ENCODE assay signal across 11 cellular contexts in genomic region chr1:160101717-160102522, GRCh38. TPM values are rescaled to one million over a fixed set of nuclear protein-coding genes. Genes with fewer than 3 reads are reported as not detected.
DNase-seq lines count a peak whose midpoint lies in the region; ATAC-seq and TF ChIP-seq lines count a peak whose summit lies in the region.
"Had no signal": no experiment of that assay in that cellular context is flagged by ENCODE, and none has a peak within 500 bp of the region (broad histone marks: within the 10 kb centered on the region; RNA-seq: fewer than 3 reads in every experiment).

No MANE protein-coding gene starts in this region.

- H3K79me2 ChIP-seq in KMS-11 (ENCODE audit: insufficient read depth, low read depth): peaks cover 12% of the 10 kb centered on the region; the same call in 1 of the 2 replicates
- H3K79me2 ChIP-seq in neural progenitor cell (ENCODE audit: low read depth): peaks cover 10% of the 10 kb centered on the region

- peak overlapping the region in 4 of 11 experiments; percentile 6 to 51 (median 28); a peak in 5 of 22 replicates for H3K9ac ChIP-seq in BLaER1 treated with 17β-estradiol and CSF1 and Interleukin-3, amounts not matched to agents 10 nM and 100 nM
- peak overlapping the region; percentile 66; the same call in 1 of the 2 replicates for H3K9ac ChIP-seq in KMS-11
- no peak overlapping the region for H3K9ac ChIP-seq in neural progenitor cell

- DNase-seq in neural progenitor cell (ENCODE audit: low spot score): no peak
- no peak for DNase-seq in WERI-Rb-1
- no peak for DNase-seq in UCSD-AML1 (lab: John Stamatoyannopoulos, UW; ENCODE audit: unreplicated experiment)

- ATAC-seq in HG02763 (IDR thresholded peaks at IDR 0.05; ENCODE audit: unreplicated experiment) (no peak), GM18909 (IDR thresholded peaks at IDR 0.05; ENCODE audit: poor library complexity, unreplicated experiment) (no peak)

- peak overlapping the region; percentile 52 to 88 (median 70) for H3K4me2 ChIP-seq in BLaER1 treated with 17β-estradiol and CSF1 and Interleukin-3, amounts not matched to agents 10 nM and 100 nM
- H3K4me2 ChIP-seq in KMS-11 (peak overlapping the region; percentile 62), neural progenitor cell (no peak overlapping the region)

- TF ChIP-seq CTCF in KMS-11 (conservative IDR thresholded peaks at IDR 0.05; ENCODE audit: low read depth, low read length) (no peak), neural progenitor cell (IDR thresholded peaks at IDR 0.05) (no peak), WERI-Rb-1 (IDR thresholded peaks at IDR 0.05; ENCODE audit: low read depth, low read length) (no peak)

- peaks cover 62 to 71% (median 65%) of the 10 kb centered on the region in 10 experiments for H3K4me1 ChIP-seq in BLaER1 treated with 17β-estradiol and CSF1 and Interleukin-3, amounts not matched to agents 10 nM and 100 nM
- peaks cover 36% of the 10 kb centered on the region for H3K4me1 ChIP-seq in KMS-11 (ENCODE audit: low read depth, poor library complexity, severe bottlenecking)
- H3K4me1 ChIP-seq in neural progenitor cell: peaks cover 51% of the 10 kb centered on the region

- peaks cover 9% of the 10 kb centered on the region for H3K36me3 Mint-ChIP-seq in dendritic cell treated with granulocyte-macrophage colony-stimulating factor and Interleukin-4, amounts not matched to agents 40 ng/mL and 50 ng/mL, for 4 days (ENCODE audit: low read depth)
- no peaks in the 10 kb centered on the region for H3K36me3 Mint-ChIP-seq in neural progenitor cell

- H3K27ac Mint-ChIP-seq in dendritic cell treated with granulocyte-macrophage colony-stimulating factor and Interleukin-4, amounts not matched to agents 40 ng/mL and 50 ng/mL, for 4 days: peak overlapping the region; percentile 57
- peak overlapping the region; percentile 89 for H3K27ac Mint-ChIP-seq in neural progenitor cell

- no peaks in the 10 kb centered on the region for H3K27me3 ChIP-seq in BLaER1 treated with 17β-estradiol and CSF1 and Interleukin-3, amounts not matched to agents 10 nM and 100 nM
- H3K27me3 ChIP-seq in KMS-11 (ENCODE audit: insufficient read depth, low read depth) (no peaks in the 10 kb centered on the region), neural progenitor cell (peaks cover 18% of the 10 kb centered on the region), WERI-Rb-1 (ENCODE audit: insufficient read depth, low read depth, severe bottlenecking) (no peaks in the 10 kb centered on the region)

- peaks cover 85% of the 10 kb centered on the region for H3K4me1 Mint-ChIP-seq in dendritic cell treated with granulocyte-macrophage colony-stimulating factor and Interleukin-4, amounts not matched to agents 40 ng/mL and 50 ng/mL, for 4 days (ENCODE audit: low read depth)
- H3K4me1 Mint-ChIP-seq in neural progenitor cell: peaks cover 72% of the 10 kb centered on the region

- peak overlapping the region in 2 of 11 experiments; percentile 2 to 20; a peak in 2 of 22 replicates for H3K27ac ChIP-seq in BLaER1 treated with 17β-estradiol and CSF1 and Interleukin-3, amounts not matched to agents 10 nM and 100 nM
- no peak overlapping the region; the same call in 1 of the 2 replicates for H3K27ac ChIP-seq in KMS-11
- no peak overlapping the region for H3K27ac ChIP-seq in neural progenitor cell
- no peak overlapping the region for H3K27ac ChIP-seq in WERI-Rb-1

- intact Hi-C loops in dendritic cell treated with granulocyte-macrophage colony-stimulating factor and Interleukin-4, amounts not matched to agents 40 ng/mL and 50 ng/mL, for 4 days (cut with micrococcal nuclease): loop anchor here (1.0 to 5.0 kb wide), 6 partner anchors 60 to 275 kb away; no protein-coding TSS in a partner anchor

- H4K20me1 ChIP-seq in BLaER1 treated with 17β-estradiol and CSF1 and Interleukin-3, amounts not matched to agents 10 nM and 100 nM: peaks cover 0 to 13% (median 7%) of the 10 kb centered on the region in 11 experiments; a peak in 12 of 22 replicates
- H4K20me1 ChIP-seq in KMS-11 (ENCODE audit: insufficient read depth): no peaks in the 10 kb centered on the region
- peaks cover 4% of the 10 kb centered on the region for H4K20me1 ChIP-seq in neural progenitor cell (ENCODE audit: low read depth)

- H3F3A ChIP-seq in neural progenitor cell (ENCODE audit: low read depth): peaks cover 51% of the 10 kb centered on the region

- peaks cover 2% of the 10 kb centered on the region for H3K27me3 Mint-ChIP-seq in dendritic cell treated with granulocyte-macrophage colony-stimulating factor and Interleukin-4, amounts not matched to agents 40 ng/mL and 50 ng/mL, for 4 days
- H3K27me3 Mint-ChIP-seq in neural progenitor cell (ENCODE audit: insufficient read depth, low read depth): peaks cover 18% of the 10 kb centered on the region

- peak overlapping the region; percentile 94 for H2AFZ ChIP-seq in KMS-11 (ENCODE audit: low read depth)
- no peak overlapping the region for H2AFZ ChIP-seq in neural progenitor cell (replicated peaks)

- no peak overlapping the region for H3K4me3 Mint-ChIP-seq in dendritic cell treated with granulocyte-macrophage colony-stimulating factor and Interleukin-4, amounts not matched to agents 40 ng/mL and 50 ng/mL, for 4 days
- no peak overlapping the region for H3K4me3 Mint-ChIP-seq in neural progenitor cell

- no peak overlapping the region for H3K4me3 ChIP-seq in BLaER1 treated with 17β-estradiol and CSF1 and Interleukin-3, amounts not matched to agents 10 nM and 100 nM
- H3K4me3 ChIP-seq in KMS-11 (IDR thresholded peaks at IDR 0.05; ENCODE audit: insufficient read depth, low read depth, low read length) (peak overlapping the region; percentile 83), neural progenitor cell (no peak overlapping the region), WERI-Rb-1 (ENCODE audit: low read depth, low read length) (no peak overlapping the region)

- H3K9me3 ChIP-seq in BLaER1 treated with 17β-estradiol and CSF1 and Interleukin-3, amounts not matched to agents 10 nM and 100 nM (replicated peaks in 1 of 11): no peaks in the 10 kb centered on the region
- H3K9me3 ChIP-seq in neural progenitor cell (ENCODE audit: low read depth) (no peaks in the 10 kb centered on the region), WERI-Rb-1 (ENCODE audit: severe bottlenecking) (no peaks in the 10 kb centered on the region)

- no peaks in the 10 kb centered on the region for H3K36me3 ChIP-seq in BLaER1 treated with 17β-estradiol and CSF1 and Interleukin-3, amounts not matched to agents 10 nM and 100 nM
- H3K36me3 ChIP-seq in KMS-11 (ENCODE audit: insufficient read depth): no peaks in the 10 kb centered on the region
- H3K36me3 ChIP-seq in neural progenitor cell: no peaks in the 10 kb centered on the region
- no peaks in the 10 kb centered on the region for H3K36me3 ChIP-seq in WERI-Rb-1

- H3K9me3 Mint-ChIP-seq in dendritic cell treated with granulocyte-macrophage colony-stimulating factor and Interleukin-4, amounts not matched to agents 40 ng/mL and 50 ng/mL, for 4 days: no peaks in the 10 kb centered on the region
- no peaks in the 10 kb centered on the region for H3K9me3 Mint-ChIP-seq in neural progenitor cell

RNA-seq across cellular contexts. Expression of gene IGSF8, which starts 3.5 kb away (rescaled TPM):
- total RNA-seq in neural progenitor cell (ENCODE audit: low replicate concordance): 9.4 and 23.4 TPM in 2 replicates

RNA-seq across cellular contexts. Expression of gene ATP1A2, which starts 13.6 kb away (rescaled TPM):
- total RNA-seq in neural progenitor cell (ENCODE audit: low replicate concordance): 88.6 and 154 TPM in 2 replicates
- total RNA-seq: epithelial cell of proximal tubule, M059J had no signal

RNA-seq across cellular contexts. Expression of gene KCNJ9, which starts 20.6 kb away (rescaled TPM):
- 0.09 TPM in 2 replicates for total RNA-seq in neural progenitor cell (ENCODE audit: low replicate concordance)
- total RNA-seq: epithelial cell of proximal tubule, liver, M059J had no signal

RNA-seq across cellular contexts. Expression of gene KCNJ10, which starts 32.0 kb away (rescaled TPM):
- total RNA-seq in neural progenitor cell (ENCODE audit: low replicate concordance): 0.15 TPM in 1 of 2 replicates, not detected in the other
- total RNA-seq: epithelial cell of proximal tubule, M059J had no signal

RNA-seq across cellular contexts. Expression of gene ATP1A4, which starts 49.5 kb away (rescaled TPM):
- 0.17 and 0.62 TPM in 2 replicates for total RNA-seq in neural progenitor cell (ENCODE audit: low replicate concordance)
- total RNA-seq: epithelial cell of proximal tubule, liver, M059J had no signal
